Comparison of ENCODE assay signal across 24 cellular contexts in the genomic region with DNA sequence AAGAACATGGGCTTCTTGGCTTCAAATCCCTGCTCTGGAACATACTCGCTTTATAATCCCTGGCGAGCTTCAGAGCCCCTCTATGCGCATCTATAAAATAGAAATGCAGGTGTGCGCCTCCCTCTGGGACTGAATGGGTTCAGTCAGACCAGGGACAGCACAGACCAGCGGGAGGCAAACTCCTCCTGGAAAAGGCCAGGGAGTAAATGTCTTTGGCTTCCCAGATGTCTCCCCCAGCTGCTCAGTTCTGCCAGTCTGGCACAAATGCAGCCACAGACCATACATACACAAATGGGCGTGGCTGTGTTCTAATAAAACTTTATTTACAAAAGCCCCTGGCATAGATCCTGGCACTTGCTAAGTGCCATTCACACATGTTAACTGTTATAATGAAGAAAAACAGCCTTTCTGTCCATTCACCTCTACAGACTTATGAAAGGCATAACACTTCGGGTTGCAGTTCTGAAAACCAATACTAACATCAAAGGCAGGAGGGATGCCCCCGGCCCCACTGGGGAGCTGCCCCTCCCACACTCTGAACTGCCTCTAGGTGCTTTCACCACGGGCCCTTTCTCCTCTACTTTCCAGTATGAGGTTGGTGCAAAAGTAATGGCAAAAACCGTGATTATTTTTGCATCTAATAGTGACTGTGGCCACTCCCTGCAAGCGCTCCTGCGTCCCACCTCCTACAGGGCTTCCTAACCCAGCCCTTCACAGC. TPM values are rescaled to one million over a fixed set of nuclear protein-coding genes. Genes with fewer than 3 reads are reported as not detected.
DNase-seq lines count a peak whose midpoint lies in the region; ATAC-seq lines count a peak whose summit lies in the region.
"Had no signal": no experiment of that assay in that cellular context is flagged by ENCODE, and none has a peak within 500 bp of the region (broad histone marks: within the 10 kb centered on the region; RNA-seq: fewer than 3 reads in every experiment).

No MANE protein-coding gene starts in this region.

- H3K27me3 Mint-ChIP-seq in activated CD4-positive, alpha-beta memory T cell treated with anti-CD3 and anti-CD28 coated beads, Interleukin-2, amount 10 ng/mL, durations not matched to agents 7 days and 5 days, result no peaks in the 10 kb centered on the region
- H3K27me3 Mint-ChIP-seq in activated CD4-positive, alpha-beta memory T cell treated with anti-CD3 and anti-CD28 coated beads for 36 hours, result peaks cover 8% of the 10 kb centered on the region
- H3K27me3 Mint-ChIP-seq in activated T-helper 1 cell treated with anti-CD3 and anti-CD28 coated beads, Interleukin-12 subunit alpha, Interleukin-12 subunit beta, Interleukin-2, Interleukin-4 antibody, amounts not matched to agents 30 ng/mL and 10 ng/mL and 1 ng/mL, durations not matched to agents 14 hours and 24 hours and 36 hours (ENCODE audit: insufficient read depth), result peaks cover 2% of the 10 kb centered on the region

- peak; percentile 9 for DNase-seq in activated CD4-positive, alpha-beta memory T cell treated with anti-CD3 and anti-CD28 coated beads, Interleukin-2, amount 10 ng/mL, durations not matched to agents 7 days and 5 days
- DNase-seq in activated CD4-positive, alpha-beta memory T cell treated with anti-CD3 and anti-CD28 coated beads for 36 hours, result no peak
- no peak for DNase-seq in activated T-helper 1 cell treated with anti-CD3 and anti-CD28 coated beads, Interleukin-12 subunit alpha, Interleukin-12 subunit beta, Interleukin-2, Interleukin-4 antibody, amounts not matched to agents 30 ng/mL and 10 ng/mL and 1 ng/mL, durations not matched to agents 14 hours and 24 hours and 36 hours (ENCODE audit: low spot score)
- peak; percentile 32 for DNase-seq in sciatic nerve (ENCODE audit: low spot score)
- DNase-seq in 8988T, result no peak
- DNase-seq in COLO668 (lab: John Stamatoyannopoulos, UW; ENCODE audit: unreplicated experiment), result no peak
- DNase-seq: activated B cell treated with CpG ODN at 0.5 μM for 24 hours; cerebellar nuclear complex; DMS153; effector CD8-positive, alpha-beta T cell; GDM1; naive B cell; NCI-H1105; ovary; right cardiac atrium; RPMI8226; SK-N-SH had no signal

- peaks cover 64% of the 10 kb centered on the region for H3K4me1 Mint-ChIP-seq in activated CD4-positive, alpha-beta memory T cell treated with anti-CD3 and anti-CD28 coated beads, Interleukin-2, amount 10 ng/mL, durations not matched to agents 7 days and 5 days
- peaks cover 26% of the 10 kb centered on the region for H3K4me1 Mint-ChIP-seq in activated CD4-positive, alpha-beta memory T cell treated with anti-CD3 and anti-CD28 coated beads for 36 hours (ENCODE audit: low read depth)
- H3K4me1 Mint-ChIP-seq in activated T-helper 1 cell treated with anti-CD3 and anti-CD28 coated beads, Interleukin-12 subunit alpha, Interleukin-12 subunit beta, Interleukin-2, Interleukin-4 antibody, amounts not matched to agents 30 ng/mL and 10 ng/mL and 1 ng/mL, durations not matched to agents 14 hours and 24 hours and 36 hours (ENCODE audit: low read depth), result peaks cover 59% of the 10 kb centered on the region

- H3K9me3 ChIP-seq in KOPT-K1 (ENCODE audit: insufficient read depth, low read length, poor library complexity, severe bottlenecking), result no peaks in the 10 kb centered on the region
- H3K9me3 ChIP-seq: ovary, SK-N-SH had no signal

- H3K27ac Mint-ChIP-seq in activated CD4-positive, alpha-beta memory T cell treated with anti-CD3 and anti-CD28 coated beads, Interleukin-2, amount 10 ng/mL, durations not matched to agents 7 days and 5 days, result peak overlapping the region; percentile 31
- H3K27ac Mint-ChIP-seq in activated CD4-positive, alpha-beta memory T cell treated with anti-CD3 and anti-CD28 coated beads for 36 hours, result no peak overlapping the region
- H3K27ac Mint-ChIP-seq in activated T-helper 1 cell treated with anti-CD3 and anti-CD28 coated beads, Interleukin-12 subunit alpha, Interleukin-12 subunit beta, Interleukin-2, Interleukin-4 antibody, amounts not matched to agents 30 ng/mL and 10 ng/mL and 1 ng/mL, durations not matched to agents 14 hours and 24 hours and 36 hours, result peak overlapping the region; percentile 63
- H3K27ac Mint-ChIP-seq: activated B cell treated with CpG ODN at 0.5 μM for 24 hours; activated naive CD8-positive, alpha-beta T cell; CD14-positive monocyte; naive B cell had no signal

- peak overlapping the region; percentile 44 for H3K27ac ChIP-seq in KOPT-K1 (ENCODE audit: low read depth, low read length, poor library complexity, severe bottlenecking)
- H3K27ac ChIP-seq: gastroesophageal sphincter, KMS-11, ovary had no signal

- H3K9me3 Mint-ChIP-seq in activated CD4-positive, alpha-beta memory T cell treated with anti-CD3 and anti-CD28 coated beads, Interleukin-2, amount 10 ng/mL, durations not matched to agents 7 days and 5 days, result no peaks in the 10 kb centered on the region
- no peaks in the 10 kb centered on the region for H3K9me3 Mint-ChIP-seq in activated CD4-positive, alpha-beta memory T cell treated with anti-CD3 and anti-CD28 coated beads for 36 hours
- H3K9me3 Mint-ChIP-seq in activated T-helper 1 cell treated with anti-CD3 and anti-CD28 coated beads, Interleukin-12 subunit alpha, Interleukin-12 subunit beta, Interleukin-2, Interleukin-4 antibody, amounts not matched to agents 30 ng/mL and 10 ng/mL and 1 ng/mL, durations not matched to agents 14 hours and 24 hours and 36 hours, result no peaks in the 10 kb centered on the region
- H3K9me3 Mint-ChIP-seq: activated B cell treated with CpG ODN at 0.5 μM for 24 hours had no signal

- peaks cover 64% of the 10 kb centered on the region for H3K36me3 Mint-ChIP-seq in activated CD4-positive, alpha-beta memory T cell treated with anti-CD3 and anti-CD28 coated beads, Interleukin-2, amount 10 ng/mL, durations not matched to agents 7 days and 5 days (ENCODE audit: low read depth)
- H3K36me3 Mint-ChIP-seq in activated CD4-positive, alpha-beta memory T cell treated with anti-CD3 and anti-CD28 coated beads for 36 hours, result peaks cover 7% of the 10 kb centered on the region
- H3K36me3 Mint-ChIP-seq in activated T-helper 1 cell treated with anti-CD3 and anti-CD28 coated beads, Interleukin-12 subunit alpha, Interleukin-12 subunit beta, Interleukin-2, Interleukin-4 antibody, amounts not matched to agents 30 ng/mL and 10 ng/mL and 1 ng/mL, durations not matched to agents 14 hours and 24 hours and 36 hours (ENCODE audit: low read depth), result peaks cover 25% of the 10 kb centered on the region
- H3K36me3 Mint-ChIP-seq: activated naive CD8-positive, alpha-beta T cell; CD14-positive monocyte had no signal

- H3K4me3 Mint-ChIP-seq in activated CD4-positive, alpha-beta memory T cell treated with anti-CD3 and anti-CD28 coated beads, Interleukin-2, amount 10 ng/mL, durations not matched to agents 7 days and 5 days, result no peak overlapping the region
- H3K4me3 Mint-ChIP-seq in activated CD4-positive, alpha-beta memory T cell treated with anti-CD3 and anti-CD28 coated beads for 36 hours, result no peak overlapping the region
- H3K4me3 Mint-ChIP-seq in activated T-helper 1 cell treated with anti-CD3 and anti-CD28 coated beads, Interleukin-12 subunit alpha, Interleukin-12 subunit beta, Interleukin-2, Interleukin-4 antibody, amounts not matched to agents 30 ng/mL and 10 ng/mL and 1 ng/mL, durations not matched to agents 14 hours and 24 hours and 36 hours, result peak overlapping the region; percentile 5
- H3K4me3 Mint-ChIP-seq: activated B cell treated with CpG ODN at 0.5 μM for 24 hours; activated naive CD8-positive, alpha-beta T cell; CD14-positive monocyte; naive B cell had no signal

- no peak for ATAC-seq in sciatic nerve
- no peak for ATAC-seq in HG02759 (IDR thresholded peaks at IDR 0.05; ENCODE audit: unreplicated experiment)
- ATAC-seq: esophagus mucosa, gastroesophageal sphincter, right cardiac atrium had no signal

- CTCF ChIA-PET in activated CD4-positive, alpha-beta memory T cell treated with anti-CD3 and anti-CD28 coated beads, Interleukin-2, amount 10 ng/mL, durations not matched to agents 7 days and 5 days (lab: Charles Lee), result no interaction called here
- CTCF ChIA-PET in activated CD4-positive, alpha-beta memory T cell treated with anti-CD3 and anti-CD28 coated beads for 36 hours (lab: Charles Lee), result no interaction called here

- peaks cover 54% of the 10 kb centered on the region for H3K36me3 ChIP-seq in KOPT-K1 (ENCODE audit: insufficient read depth, low read length)
- H3K36me3 ChIP-seq: gastroesophageal sphincter, ovary had no signal

- POLR2A ChIA-PET in activated CD4-positive, alpha-beta memory T cell treated with anti-CD3 and anti-CD28 coated beads, Interleukin-2, amount 10 ng/mL, durations not matched to agents 7 days and 5 days (lab: Charles Lee), result interaction anchor here (1.3 to 1.6 kb wide), 4 partner anchors 11 to 445 kb away, joined by 3 to 7 read pairs (median 4); no protein-coding TSS in a partner anchor
- POLR2A ChIA-PET in activated CD4-positive, alpha-beta memory T cell treated with anti-CD3 and anti-CD28 coated beads for 36 hours (lab: Charles Lee), result no interaction called here

- intact Hi-C loops in activated CD4-positive, alpha-beta memory T cell treated with anti-CD3 and anti-CD28 coated beads for 36 hours (cut with micrococcal nuclease), result no loop called here
- intact Hi-C loops in activated T-helper 1 cell treated with anti-CD3 and anti-CD28 coated beads, Interleukin-12 subunit alpha, Interleukin-12 subunit beta, Interleukin-2, Interleukin-4 antibody, amounts not matched to agents 30 ng/mL and 10 ng/mL and 1 ng/mL, durations not matched to agents 14 hours and 24 hours and 36 hours (cut with micrococcal nuclease), result loop anchor here (5.0 kb wide), 1 partner anchor 72 kb away; a partner anchor contains a TSS
- intact Hi-C loops in sciatic nerve (cut with DNase I), result no loop called here

RNA-seq across cellular contexts. Expression of a gene that starts 4.6 kb away (rescaled TPM):
- 10 to 100 TPM; 43.8 to 44.4 TPM for total RNA-seq in activated CD4-positive, alpha-beta memory T cell treated with anti-CD3 and anti-CD28 coated beads, Interleukin-2, amount 10 ng/mL, durations not matched to agents 7 days and 5 days
- 10 to 100 TPM; 17.7 to 18.1 TPM for total RNA-seq in activated CD4-positive, alpha-beta memory T cell treated with anti-CD3 and anti-CD28 coated beads for 36 hours
- total RNA-seq in activated T-helper 1 cell treated with anti-CD3 and anti-CD28 coated beads, Interleukin-12 subunit alpha, Interleukin-12 subunit beta, Interleukin-2, Interleukin-4 antibody, amounts not matched to agents 30 ng/mL and 10 ng/mL and 1 ng/mL, durations not matched to agents 14 hours and 24 hours and 36 hours, result 15.5 and 16.9 TPM in 2 replicates
- 0.76 TPM for total RNA-seq in sciatic nerve
- total RNA-seq: esophagus mucosa had no signal

Comparison
In these comparisons a context has a peak if more than half of its experiments do, and no peak if none do; other contexts are left out.
1. DNase-seq: peak in activated CD4-positive, alpha-beta memory T cell treated with anti-CD3 and anti-CD28 coated beads, Interleukin-2, amount 10 ng/mL, durations not matched to agents 7 days and 5 days (single experiment) and sciatic nerve (single experiment); none in activated CD4-positive, alpha-beta memory T cell treated with anti-CD3 and anti-CD28 coated beads for 36 hours (single experiment), activated T-helper 1 cell treated with anti-CD3 and anti-CD28 coated beads, Interleukin-12 subunit alpha, Interleukin-12 subunit beta, Interleukin-2, Interleukin-4 antibody, amounts not matched to agents 30 ng/mL and 10 ng/mL and 1 ng/mL, durations not matched to agents 14 hours and 24 hours and 36 hours (single experiment), 8988T (single experiment) and COLO668 (single experiment).